9 cellular contexts compared by ENCODE assay signal in genomic region chr11:114183041-114183511, GRCh38.
DNase-seq lines count a peak whose midpoint lies in the region; ATAC-seq and TF ChIP-seq lines count a peak whose summit lies in the region.
"Had no signal": no experiment of that assay in that cellular context is flagged by ENCODE, and none has a peak within 500 bp of the region (broad histone marks: within the 10 kb centered on the region; RNA-seq: fewer than 3 reads in every experiment).

No MANE protein-coding gene starts in this region.

- peak in 1 of 2 donors; percentile 11 for TF ChIP-seq POLR2A in gastroesophageal sphincter (IDR thresholded peaks at IDR 0.05)

- DNase-seq in HL-60 (ENCODE audit: low read depth in 1 of 2, low spot score in 1 of 2), result peak in 1 of 2 experiments; percentile 66
- peak; percentile 52 for DNase-seq in activated CD8-positive, alpha-beta memory T cell treated with anti-CD3 and anti-CD28 coated beads, Interleukin-2, amount 50 U/mL, for 4 hours
- peak in 2 of 3 experiments; percentile 22 to 47 for DNase-seq in stimulated activated CD4-positive, alpha-beta T cell treated with anti-CD3 and anti-CD28 coated beads, TNF-alpha, amount 100 ng/mL, for 24 hours (ENCODE audit: low read depth in 3 of 3)
- DNase-seq in NCI-H2029 (lab: John Stamatoyannopoulos, UW), result no peak
- no peak for DNase-seq in SW 1271 (lab: John Stamatoyannopoulos, UW)
- no peak for DNase-seq in DMS79 (lab: John Stamatoyannopoulos, UW)

- TF ChIP-seq CTCF in HL-60 (IDR thresholded peaks at IDR 0.05; ENCODE audit: insufficient read depth, low read length), result no peak
- TF ChIP-seq CTCF in gastroesophageal sphincter (IDR thresholded peaks at IDR 0.05), result no peak

- ATAC-seq in gastroesophageal sphincter (no peak), GM19324 (IDR thresholded peaks at IDR 0.05; ENCODE audit: low FRiP score, unreplicated experiment) (no peak)
- ATAC-seq: left lobe of liver had no signal

- no peaks in the 10 kb centered on the region for H3K9me3 ChIP-seq in gastroesophageal sphincter

- peaks cover 0 to 50% of the 10 kb centered on the region in 2 donors for H3K36me3 ChIP-seq in gastroesophageal sphincter

- H3K27ac ChIP-seq in HL-60 (replicated peaks) (peak overlapping the region; percentile 24), gastroesophageal sphincter (peak overlapping the region; percentile 91 to 100 (median 98))

- H3K4me1 ChIP-seq in gastroesophageal sphincter, result peaks cover 14 to 96% (median 41%) of the 10 kb centered on the region in 3 donors

- no peak overlapping the region for H3K4me3 ChIP-seq in HL-60 (replicated peaks; ENCODE audit: insufficient read depth, low read length)
- peak overlapping the region in 1 of 2 donors; percentile 7 for H3K4me3 ChIP-seq in gastroesophageal sphincter

- WGBS in gastroesophageal sphincter (ENCODE audit: low coverage in 1 of 2), 2 donors, result 47 to 65% methylated on average over 4 to 8 of the region's 16 CpGs

- H3K27me3 ChIP-seq in HL-60 (ENCODE audit: insufficient read depth, poor library complexity, severe bottlenecking), result no peaks in the 10 kb centered on the region
- no peaks in the 10 kb centered on the region for H3K27me3 ChIP-seq in gastroesophageal sphincter

- TF ChIP-seq EP300 in gastroesophageal sphincter (IDR thresholded peaks at IDR 0.05), result no peak

Comparison
In these comparisons a context has a peak if more than half of its experiments do, and no peak if none do; other contexts are left out.
1. DNase-seq: peak in activated CD8-positive, alpha-beta memory T cell treated with anti-CD3 and anti-CD28 coated beads, Interleukin-2, amount 50 U/mL, for 4 hours (single experiment) and stimulated activated CD4-positive, alpha-beta T cell treated with anti-CD3 and anti-CD28 coated beads, TNF-alpha, amount 100 ng/mL, for 24 hours (2 of 3); none in NCI-H2029 (single experiment), SW 1271 (0 of 2) and DMS79 (single experiment).